Comparison of ENCODE assay signal across 13 cellular contexts in genomic region chr17:39099686-39100293, GRCh38. TPM values are rescaled to one million over a fixed set of nuclear protein-coding genes. Genes with fewer than 3 reads are reported as not detected.
DNase-seq lines count a peak whose midpoint lies in the region; ATAC-seq and TF ChIP-seq lines count a peak whose summit lies in the region.
"Had no signal": no experiment of that assay in that cellular context is flagged by ENCODE, and none has a peak within 500 bp of the region (broad histone marks: within the 10 kb centered on the region; RNA-seq: fewer than 3 reads in every experiment).

No MANE protein-coding gene starts in this region.

- intact Hi-C loops in dorsolateral prefrontal cortex (cut with DNase I) = no loop called here

- no peak for ATAC-seq in GM18909 (IDR thresholded peaks at IDR 0.05; ENCODE audit: poor library complexity, unreplicated experiment)
- ATAC-seq: T-helper 17 cell had no signal

- H3K9me3 ChIP-seq in Peyer's patch = no peaks in the 10 kb centered on the region
- H3K9me3 ChIP-seq in osteoblast (ENCODE audit: low read depth, low read length) = no peaks in the 10 kb centered on the region
- H3K9me3 ChIP-seq: neutrophil had no signal

- TF ChIP-seq CTCF in Peyer's patch (IDR thresholded peaks at IDR 0.05) (no peak), fibroblast of mammary gland (conservative IDR thresholded peaks at IDR 0.05; ENCODE audit: control insufficient read depth, insufficient read depth, low read depth, low read length) (no peak), osteoblast (IDR thresholded peaks at IDR 0.05; ENCODE audit: extremely low read depth, low read depth, low read length) (no peak), dorsolateral prefrontal cortex (IDR thresholded peaks at IDR 0.05 in 54 of 56, conservative IDR thresholded peaks at IDR 0.05 in 2 of 56; ENCODE audit: low read depth in 1 of 56, partially characterized antibody in 56 of 56) (no peak)

- TF ChIP-seq POLR2A in Peyer's patch (IDR thresholded peaks at IDR 0.05) = no peak

- no peaks in the 10 kb centered on the region for H3K79me2 ChIP-seq in osteoblast (ENCODE audit: insufficient read depth, low read length)

- DNase-seq in CD1c-positive myeloid dendritic cell (ENCODE audit: extremely low spot score) (peak; percentile 19), Peyer's patch (peak in 1 of 3 donors; percentile 56), fibroblast of mammary gland (ENCODE audit: low read depth) (peak; percentile 70), osteoblast (ENCODE audit: insufficient read length, low spot score, missing footprints) (peak; percentile 49), dorsolateral prefrontal cortex (no peak), NOMO-1 treated with DMSO at 0.1 percent for 48 hours (lab: John Stamatoyannopoulos, UW; ENCODE audit: unreplicated experiment) (no peak)
- no peak for DNase-seq in effector CD4-positive, alpha-beta T cell
- DNase-seq: activated CD8-positive, alpha-beta memory T cell treated with anti-CD3 and anti-CD28 coated beads, Interleukin-2, amount 50 U/mL, for 48 hours; central memory CD4-positive, alpha-beta T cell; NK-92 treated with Interleukin-12 subunit alpha and Interleukin-12 subunit beta, amount 100 ng/mL, for 24 hours; T-helper 17 cell had no signal

- H3K4me1 ChIP-seq in Peyer's patch = peaks cover 0 to 29% (median 20%) of the 10 kb centered on the region in 4 donors
- H3K4me1 ChIP-seq in osteoblast (ENCODE audit: insufficient read depth, low read length) = peaks cover 3% of the 10 kb centered on the region

- H3K4me3 ChIP-seq in Peyer's patch (no peak overlapping the region), fibroblast of mammary gland (ENCODE audit: control insufficient read depth, low read depth, low read length) (no peak overlapping the region), osteoblast (ENCODE audit: insufficient read depth, low read length) (no peak overlapping the region), dorsolateral prefrontal cortex (no peak overlapping the region)

- H3K36me3 ChIP-seq in Peyer's patch (no peaks in the 10 kb centered on the region), osteoblast (ENCODE audit: insufficient read depth, low read length) (no peaks in the 10 kb centered on the region)
- H3K36me3 ChIP-seq: neutrophil had no signal

- no peaks in the 10 kb centered on the region for H4K20me1 ChIP-seq in osteoblast (ENCODE audit: insufficient read depth, low read length)

- H3K4me2 ChIP-seq in osteoblast (ENCODE audit: insufficient read depth, low read length) = no peak overlapping the region

- H3K27ac ChIP-seq in Peyer's patch (peak overlapping the region in 3 of 4 donors; percentile 12 to 60 (median 39)), osteoblast (ENCODE audit: low read depth, low read length) (no peak overlapping the region), dorsolateral prefrontal cortex (peak overlapping the region in 26 of 59 donors; percentile 3 to 69 (median 37))
- H3K27ac ChIP-seq: neutrophil had no signal

- H3K27me3 ChIP-seq in Peyer's patch (no peaks in the 10 kb centered on the region), osteoblast (ENCODE audit: insufficient read depth, low read length) (peaks cover 37% of the 10 kb centered on the region), dorsolateral prefrontal cortex (peaks cover 0 to 3% (median 0%) of the 10 kb centered on the region in 45 donors)

- H2AFZ ChIP-seq in osteoblast (ENCODE audit: low read length) = no peak overlapping the region

RNA-seq across cellular contexts. Expression of gene PLXDC1, which starts 51.6 kb away (rescaled TPM):
- total RNA-seq in Peyer's patch (10 to 100 TPM; 14.5 to 34.7 (median 18.2) TPM), osteoblast (2.9 and 3.8 TPM in 2 replicates), dorsolateral prefrontal cortex (10 to 100 TPM; 16.5 to 57.0 (median 33.4) TPM)

Comparison
In these comparisons a context has a peak if more than half of its experiments do, and no peak if none do; other contexts are left out.
1. DNase-seq: peak in CD1c-positive myeloid dendritic cell (single experiment), fibroblast of mammary gland (single experiment) and osteoblast (single experiment); none in dorsolateral prefrontal cortex (0 of 10), effector CD4-positive, alpha-beta T cell (single experiment) and NOMO-1 treated with DMSO at 0.1 percent for 48 hours (single experiment).